16 cellular contexts compared by ENCODE assay signal in the genomic region with DNA sequence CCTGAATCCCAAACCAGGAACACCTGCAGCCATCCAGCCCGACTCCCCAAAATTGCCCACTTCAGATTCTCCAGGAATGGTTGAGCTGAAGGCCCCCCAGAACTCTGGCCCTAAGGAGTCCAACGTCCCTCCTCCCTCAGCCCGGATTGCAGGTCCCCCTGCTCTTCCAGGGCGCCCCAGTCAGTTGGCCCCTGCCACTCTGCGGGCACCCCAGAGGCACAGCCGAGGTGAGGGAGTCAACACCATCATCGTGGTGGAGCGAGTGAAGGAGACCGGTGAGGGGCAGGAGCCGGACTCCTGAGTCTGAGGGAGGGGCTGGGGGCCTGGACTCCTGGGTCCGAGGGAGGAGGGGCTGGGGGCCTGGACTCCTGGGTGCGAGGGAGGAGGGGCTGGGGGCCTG. TPM values are rescaled to one million over a fixed set of nuclear protein-coding genes. Genes with fewer than 3 reads are reported as not detected.
"Had no signal": no experiment of that assay in that cellular context is flagged by ENCODE, and none has a peak within 500 bp of the region (broad histone marks: within the 10 kb centered on the region; RNA-seq: fewer than 3 reads in every experiment).

No MANE protein-coding gene starts in this region.

- H3K4me3 Mint-ChIP-seq: activated CD4-positive, alpha-beta memory T cell treated with anti-CD3 and anti-CD28 coated beads for 36 hours had no signal

- H3K27ac ChIP-seq: adrenal gland, coronary artery, lower lobe of right lung, sigmoid colon, upper lobe of right lung had no signal

- H3K9me3 ChIP-seq: adrenal gland, lower lobe of right lung, sigmoid colon, upper lobe of right lung had no signal

- H3K27ac Mint-ChIP-seq: activated CD4-positive, alpha-beta memory T cell treated with anti-CD3 and anti-CD28 coated beads for 36 hours; immature natural killer cell had no signal

- DNase-seq: activated naive CD4-positive, alpha-beta T cell treated with Interleukin-2 at 50 U/mL for 16 hours; adrenal gland; effector memory CD4-positive, alpha-beta T cell; lower lobe of right lung; midbrain; sigmoid colon; stimulated activated CD4-positive, alpha-beta T cell treated with anti-CD3 and anti-CD28 coated beads, Interleukin-12 subunit alpha, Interleukin-12 subunit beta, amount 100 ng/mL, for 4 hours; upper lobe of right lung had no signal

- H3K36me3 Mint-ChIP-seq: activated CD4-positive, alpha-beta memory T cell treated with anti-CD3 and anti-CD28 coated beads for 36 hours had no signal

- H3K9me3 Mint-ChIP-seq: activated CD4-positive, alpha-beta memory T cell treated with anti-CD3 and anti-CD28 coated beads for 36 hours had no signal

- H3K4me3 ChIP-seq: adrenal gland, lower lobe of right lung, sigmoid colon, upper lobe of right lung had no signal

- H3K36me3 ChIP-seq: adrenal gland, lower lobe of right lung, sigmoid colon, upper lobe of right lung had no signal

RNA-seq across cellular contexts. Expression of gene GFY, which starts 2.2 kb away (rescaled TPM):
- total RNA-seq: activated CD4-positive, alpha-beta memory T cell treated with anti-CD3 and anti-CD28 coated beads for 36 hours; adrenal gland; lower lobe of right lung; osteocyte; pulmonary artery endothelial cell; sigmoid colon; T-helper 2 cell treated with Interferon-gamma antibody and Interleukin-4, amounts not matched to agents 100 ng/mL and 5 ng/mL, for 36 hours; upper lobe of right lung had no signal
- polyA plus RNA-seq: adrenal gland, esophagus, immature natural killer cell, sigmoid colon had no signal

RNA-seq across cellular contexts. Expression of gene PTH2, which starts 4.1 kb away (rescaled TPM):
- total RNA-seq: activated CD4-positive, alpha-beta memory T cell treated with anti-CD3 and anti-CD28 coated beads for 36 hours; adrenal gland; lower lobe of right lung; osteocyte; pulmonary artery endothelial cell; sigmoid colon; T-helper 2 cell treated with Interferon-gamma antibody and Interleukin-4, amounts not matched to agents 100 ng/mL and 5 ng/mL, for 36 hours; temporal lobe; upper lobe of right lung had no signal
- polyA plus RNA-seq: adrenal gland, esophagus, immature natural killer cell, sigmoid colon had no signal

RNA-seq across cellular contexts. Expression of gene SLC17A7, which starts 14.0 kb away (rescaled TPM):
- total RNA-seq: pulmonary artery endothelial cell had no signal
- polyA plus RNA-seq: immature natural killer cell had no signal
